32 cellular contexts compared by ENCODE assay signal in the genomic region with DNA sequence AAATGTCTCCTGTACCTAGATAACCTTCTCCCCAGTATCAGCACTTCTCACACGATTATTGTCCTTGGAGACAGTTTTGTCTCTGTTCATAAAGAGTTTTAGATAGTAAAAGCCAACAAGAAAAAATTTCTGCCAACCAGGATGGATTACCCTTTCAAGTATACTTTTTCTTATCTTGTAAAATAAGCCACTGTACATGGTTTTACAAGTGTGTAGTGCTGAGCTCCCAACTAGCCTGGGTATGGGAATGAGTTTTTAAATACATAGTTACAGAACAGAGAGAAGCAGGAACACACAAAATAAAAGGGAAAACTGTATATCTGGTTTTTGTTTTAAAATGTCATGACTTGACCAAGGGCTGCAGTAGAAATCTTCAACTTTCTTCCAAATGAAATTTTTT.
"Had no signal": no experiment of that assay in that cellular context is flagged by ENCODE, and none has a peak within 500 bp of the region (broad histone marks: within the 10 kb centered on the region; RNA-seq: fewer than 3 reads in every experiment).

No MANE protein-coding gene starts in this region.

- H3K9me3 ChIP-seq: adrenal gland, body of pancreas, breast epithelium had no signal

- H3K36me3 ChIP-seq: adrenal gland, brain microvascular endothelial cell, breast epithelium had no signal

- H3K4me1 ChIP-seq: adrenal gland, body of pancreas, breast epithelium had no signal

- H3K27ac Mint-ChIP-seq: activated B cell treated with CpG ODN at 0.5 μM for 24 hours; activated CD4-positive, alpha-beta memory T cell treated with anti-CD3 and anti-CD28 coated beads for 36 hours; activated CD4-positive, alpha-beta T cell treated with anti-CD3 and anti-CD28 coated beads, Interleukin-2, amount 10 ng/mL, durations not matched to agents 24 days and 14 days; activated CD8-positive, alpha-beta memory T cell treated with anti-CD3 and anti-CD28 coated beads, Interleukin-2, amount 10 ng/mL, durations not matched to agents 7 days and 5 days; activated CD8-positive, alpha-beta T cell treated with anti-CD3 and anti-CD28 coated beads, Interleukin-2, amount 10 ng/mL, durations not matched to agents 7 days and 5 days; activated naive CD4-positive, alpha-beta T cell treated with anti-CD3 and anti-CD28 coated beads, Interleukin-2, amount 10 ng/mL, durations not matched to agents 7 days and 5 days; activated naive CD4-positive, alpha-beta T cell treated with anti-CD3 and anti-CD28 coated beads, Interleukin-2, amount 50 U/mL, for 24 hours; activated naive CD8-positive, alpha-beta T cell; activated T-cell treated with anti-CD3 and anti-CD28 coated beads, Interleukin-2, amount 50 U/mL, for 24 hours; activated T-helper 2 cell treated with anti-CD3 and anti-CD28 coated beads, Interferon-gamma antibody, Interleukin-2, Interleukin-4, amounts not matched to agents 10 μg/mL and 5 μg/mL and 100 μg/mL, durations not matched to agents 14 hours and 24 hours and 36 hours; T-helper 1 cell treated with Interleukin-12 subunit alpha and Interleukin-12 subunit beta and Interleukin-4 antibody, amounts not matched to agents 30 μg/mL and 1 μg/mL, for 36 hours; T-helper 2 cell treated with Interferon-gamma antibody and Interleukin-4, amounts not matched to agents 5 μg/mL and 100 μg/mL, for 36 hours had no signal

- H3K9me3 Mint-ChIP-seq: activated B cell treated with CpG ODN at 0.5 μM for 24 hours; activated CD4-positive, alpha-beta memory T cell treated with anti-CD3 and anti-CD28 coated beads for 36 hours; activated CD4-positive, alpha-beta T cell treated with anti-CD3 and anti-CD28 coated beads, Interleukin-2, amount 10 ng/mL, durations not matched to agents 24 days and 14 days; activated naive CD4-positive, alpha-beta T cell treated with anti-CD3 and anti-CD28 coated beads, Interleukin-2, amount 10 ng/mL, durations not matched to agents 7 days and 5 days; activated naive CD4-positive, alpha-beta T cell treated with anti-CD3 and anti-CD28 coated beads, Interleukin-2, amount 50 U/mL, for 24 hours; activated T-cell treated with anti-CD3 and anti-CD28 coated beads, Interleukin-2, amount 50 U/mL, for 24 hours; activated T-helper 2 cell treated with anti-CD3 and anti-CD28 coated beads, Interferon-gamma antibody, Interleukin-2, Interleukin-4, amounts not matched to agents 10 μg/mL and 5 μg/mL and 100 μg/mL, durations not matched to agents 14 hours and 24 hours and 36 hours; T-helper 1 cell treated with Interleukin-12 subunit alpha and Interleukin-12 subunit beta and Interleukin-4 antibody, amounts not matched to agents 30 μg/mL and 1 μg/mL, for 36 hours; T-helper 2 cell treated with Interferon-gamma antibody and Interleukin-4, amounts not matched to agents 5 μg/mL and 100 μg/mL, for 36 hours had no signal

- H3K4me1 Mint-ChIP-seq: activated B cell treated with CpG ODN at 0.5 μM for 24 hours; activated CD4-positive, alpha-beta T cell treated with anti-CD3 and anti-CD28 coated beads, Interleukin-2, amount 10 ng/mL, durations not matched to agents 24 days and 14 days; activated CD8-positive, alpha-beta memory T cell treated with anti-CD3 and anti-CD28 coated beads, Interleukin-2, amount 10 ng/mL, durations not matched to agents 7 days and 5 days; activated naive CD4-positive, alpha-beta T cell treated with anti-CD3 and anti-CD28 coated beads, Interleukin-2, amount 10 ng/mL, durations not matched to agents 7 days and 5 days; activated naive CD4-positive, alpha-beta T cell treated with anti-CD3 and anti-CD28 coated beads, Interleukin-2, amount 50 U/mL, for 24 hours had no signal

- H3K36me3 Mint-ChIP-seq: activated CD4-positive, alpha-beta memory T cell treated with anti-CD3 and anti-CD28 coated beads for 36 hours; activated CD8-positive, alpha-beta memory T cell treated with anti-CD3 and anti-CD28 coated beads, Interleukin-2, amount 10 ng/mL, durations not matched to agents 7 days and 5 days; activated naive CD4-positive, alpha-beta T cell treated with anti-CD3 and anti-CD28 coated beads, Interleukin-2, amount 10 ng/mL, durations not matched to agents 7 days and 5 days; activated naive CD4-positive, alpha-beta T cell treated with anti-CD3 and anti-CD28 coated beads, Interleukin-2, amount 50 U/mL, for 24 hours; activated naive CD8-positive, alpha-beta T cell had no signal

- DNase-seq: activated B cell treated with CpG ODN at 0.5 μM for 24 hours; activated CD4-positive, alpha-beta memory T cell treated with anti-CD3 and anti-CD28 coated beads for 36 hours; activated CD4-positive, alpha-beta T cell treated with anti-CD3 and anti-CD28 coated beads for 4 hours; activated CD4-positive, alpha-beta T cell treated with anti-CD3 and anti-CD28 coated beads, Interleukin-2, amount 10 ng/mL, durations not matched to agents 24 days and 14 days; activated CD4-positive, alpha-beta T cell treated with anti-CD3 and anti-CD28 coated beads, Interleukin-2, amount 50 U/mL, for 1 hour; activated CD4-positive, alpha-beta T cell treated with anti-CD3 and anti-CD28 coated beads, Interleukin-2, amount 50 U/mL, for 4 hours; activated CD4-positive, CD25-positive, alpha-beta regulatory T cell treated with anti-CD3 and anti-CD28 coated beads, Interleukin-2, amount 50 U/mL, for 72 hours; activated CD8-positive, alpha-beta memory T cell treated with anti-CD3 and anti-CD28 coated beads for 24 hours; activated CD8-positive, alpha-beta memory T cell treated with anti-CD3 and anti-CD28 coated beads, Interleukin-2, amount 10 ng/mL, durations not matched to agents 7 days and 5 days; activated CD8-positive, alpha-beta memory T cell treated with anti-CD3 and anti-CD28 coated beads, Interleukin-2, amount 50 U/mL, for 48 hours; activated CD8-positive, alpha-beta T cell treated with anti-CD3 and anti-CD28 coated beads, Interleukin-2, amount 10 ng/mL, durations not matched to agents 7 days and 5 days; activated effector memory CD4-positive, alpha-beta T cell treated with Interleukin-2 at 50 U/mL for 16 hours; activated gamma-delta T cell; activated naive CD4-positive, alpha-beta T cell treated with anti-CD3 and anti-CD28 coated beads, Interleukin-2, amount 10 ng/mL, durations not matched to agents 7 days and 5 days; activated naive CD4-positive, alpha-beta T cell treated with Interleukin-2 at 50 U/mL for 16 hours; activated T-cell treated with anti-CD3 and anti-CD28 coated beads, Interleukin-2, amount 50 U/mL, for 24 hours; activated T-cell treated with anti-CD3 and anti-CD28 coated beads, Interleukin-2, amount 50 U/mL, for 48 hours; adrenal gland; amniotic stem cell; aorta; body of pancreas; brain microvascular endothelial cell; central memory CD4-positive, alpha-beta T cell; T-helper 1 cell; T-helper 2 cell; T-helper 9 cell had no signal

- H3K4me3 Mint-ChIP-seq: activated B cell treated with CpG ODN at 0.5 μM for 24 hours; activated CD4-positive, alpha-beta memory T cell treated with anti-CD3 and anti-CD28 coated beads for 36 hours; activated CD4-positive, alpha-beta T cell treated with anti-CD3 and anti-CD28 coated beads, Interleukin-2, amount 10 ng/mL, durations not matched to agents 24 days and 14 days; activated CD8-positive, alpha-beta memory T cell treated with anti-CD3 and anti-CD28 coated beads, Interleukin-2, amount 10 ng/mL, durations not matched to agents 7 days and 5 days; activated CD8-positive, alpha-beta T cell treated with anti-CD3 and anti-CD28 coated beads, Interleukin-2, amount 10 ng/mL, durations not matched to agents 7 days and 5 days; activated naive CD4-positive, alpha-beta T cell treated with anti-CD3 and anti-CD28 coated beads, Interleukin-2, amount 10 ng/mL, durations not matched to agents 7 days and 5 days; activated naive CD4-positive, alpha-beta T cell treated with anti-CD3 and anti-CD28 coated beads, Interleukin-2, amount 50 U/mL, for 24 hours; activated naive CD8-positive, alpha-beta T cell; activated T-cell treated with anti-CD3 and anti-CD28 coated beads, Interleukin-2, amount 50 U/mL, for 24 hours; T-helper 1 cell treated with Interleukin-12 subunit alpha and Interleukin-12 subunit beta and Interleukin-4 antibody, amounts not matched to agents 30 μg/mL and 1 μg/mL, for 36 hours; T-helper 2 cell treated with Interferon-gamma antibody and Interleukin-4, amounts not matched to agents 5 μg/mL and 100 μg/mL, for 36 hours had no signal

- H3K4me3 ChIP-seq: adrenal gland, body of pancreas, breast epithelium had no signal

- ATAC-seq: activated CD8-positive, alpha-beta memory T cell treated with anti-CD3 and anti-CD28 coated beads, Interleukin-2, amount 10 ng/mL, durations not matched to agents 7 days and 5 days; activated CD8-positive, alpha-beta T cell treated with anti-CD3 and anti-CD28 coated beads, Interleukin-2, amount 10 ng/mL, durations not matched to agents 7 days and 5 days; body of pancreas had no signal
